In the genomic region with DNA sequence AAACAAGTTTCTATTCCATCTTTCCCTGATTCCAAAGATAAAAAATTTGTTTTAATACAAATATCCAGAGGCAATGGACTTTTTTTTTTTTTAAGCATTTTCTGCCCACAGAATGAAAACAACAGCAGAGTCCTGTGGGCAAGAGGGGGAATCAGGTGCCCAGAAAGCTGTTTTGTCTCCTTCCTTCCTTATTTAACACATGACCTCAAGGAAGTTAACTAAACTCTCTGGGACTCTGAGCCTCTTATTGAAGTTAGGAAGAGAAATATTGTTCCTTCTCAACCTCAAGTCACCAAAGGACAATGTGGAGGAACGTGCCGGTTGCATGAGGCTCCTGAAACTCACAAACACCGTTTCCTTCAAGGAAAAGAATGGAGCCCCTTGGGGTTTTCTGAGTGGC, we compare ENCODE assay signal across 25 cellular contexts. TPM values are rescaled to one million over a fixed set of nuclear protein-coding genes. Genes with fewer than 3 reads are reported as not detected.
DNase-seq lines count a peak whose midpoint lies in the region; ATAC-seq and TF ChIP-seq lines count a peak whose summit lies in the region.
"Had no signal": no experiment of that assay in that cellular context is flagged by ENCODE, and none has a peak within 500 bp of the region (broad histone marks: within the 10 kb centered on the region; RNA-seq: fewer than 3 reads in every experiment).

No MANE protein-coding gene starts in this region.

- intact Hi-C loops in natural killer cell (cut with micrococcal nuclease) (no loop called here), lower lobe of right lung (cut with DNase I) (no loop called here), breast epithelium (cut with DNase I; ENCODE audit: low total_unique reads) (no loop called here)

- TF ChIP-seq POLR2A in breast epithelium (IDR thresholded peaks at IDR 0.05), result no peak

- ATAC-seq in natural killer cell treated with Interleukin-12 subunit alpha and Interleukin-12 subunit beta and Interleukin-15 and Interleukin-18, amount 100 ng/mL, for 72 hours, result no peak
- ATAC-seq in natural killer cell, result no peak
- peak in 1 of 2 donors; percentile 17 for ATAC-seq in lower lobe of right lung
- no peak for ATAC-seq in stimulated activated effector memory CD8-positive, alpha-beta T cell treated with anti-CD3 and anti-CD28 coated beads, Interleukin-12 subunit alpha, Interleukin-12 subunit beta, amount 100 ng/mL, for 72 hours
- ATAC-seq: K562, psoas muscle had no signal

- H3K36me3 Mint-ChIP-seq in natural killer cell treated with Interleukin-12 subunit alpha and Interleukin-12 subunit beta and Interleukin-15 and Interleukin-18, amount 100 ng/mL, for 72 hours, result peaks cover 43% of the 10 kb centered on the region
- peaks cover 72% of the 10 kb centered on the region for H3K36me3 Mint-ChIP-seq in natural killer cell
- peaks cover 100% of the 10 kb centered on the region for H3K36me3 Mint-ChIP-seq in stimulated activated effector memory CD8-positive, alpha-beta T cell treated with anti-CD3 and anti-CD28 coated beads, Interleukin-12 subunit alpha, Interleukin-12 subunit beta, amount 100 ng/mL, for 72 hours
- peaks cover 70% of the 10 kb centered on the region for H3K36me3 Mint-ChIP-seq in HFFc6 (ENCODE audit: low read depth)

- peaks cover 30 to 40% of the 10 kb centered on the region in 2 donors for H3K4me1 Mint-ChIP-seq in natural killer cell treated with Interleukin-12 subunit alpha and Interleukin-12 subunit beta and Interleukin-15 and Interleukin-18, amount 100 ng/mL, for 72 hours (ENCODE audit: low read depth in 2 of 2)
- H3K4me1 Mint-ChIP-seq in natural killer cell (peaks cover 62 to 65% of the 10 kb centered on the region in 2 donors), HFFc6 (ENCODE audit: low read depth) (peaks cover 15% of the 10 kb centered on the region)
- peaks cover 18% of the 10 kb centered on the region for H3K4me1 Mint-ChIP-seq in stimulated activated effector memory CD8-positive, alpha-beta T cell treated with anti-CD3 and anti-CD28 coated beads, Interleukin-12 subunit alpha, Interleukin-12 subunit beta, amount 100 ng/mL, for 72 hours
- H3K4me1 Mint-ChIP-seq: memory B cell had no signal

- H3K27ac Mint-ChIP-seq in natural killer cell treated with Interleukin-12 subunit alpha and Interleukin-12 subunit beta and Interleukin-15 and Interleukin-18, amount 100 ng/mL, for 72 hours, result peak overlapping the region in 1 of 2 donors; percentile 26
- H3K27ac Mint-ChIP-seq in natural killer cell (peak overlapping the region in 1 of 2 donors; percentile 86), HFFc6 (no peak overlapping the region)
- H3K27ac Mint-ChIP-seq in stimulated activated effector memory CD8-positive, alpha-beta T cell treated with anti-CD3 and anti-CD28 coated beads, Interleukin-12 subunit alpha, Interleukin-12 subunit beta, amount 100 ng/mL, for 72 hours, result peak overlapping the region; percentile 58

- DNase-seq in natural killer cell treated with Interleukin-12 subunit alpha and Interleukin-12 subunit beta and Interleukin-15 and Interleukin-18, amount 100 ng/mL, for 72 hours (ENCODE audit: low spot score), result peak; percentile 5
- no peak for DNase-seq in natural killer cell
- DNase-seq in lower lobe of right lung, result no peak
- DNase-seq in stimulated activated effector memory CD8-positive, alpha-beta T cell treated with anti-CD3 and anti-CD28 coated beads, Interleukin-12 subunit alpha, Interleukin-12 subunit beta, amount 100 ng/mL, for 72 hours (ENCODE audit: low spot score in 2 of 2), result no peak
- DNase-seq in breast epithelium (ENCODE audit: low spot score in 2 of 2), result no peak
- DNase-seq in HFFc6, result no peak
- no peak for DNase-seq in stimulated activated naive CD4-positive, alpha-beta T cell (lab: John Stamatoyannopoulos, UW)
- no peak for DNase-seq in activated CD8-positive, alpha-beta memory T cell treated with anti-CD3 and anti-CD28 coated beads for 24 hours
- DNase-seq: activated CD4-positive, alpha-beta memory T cell treated with anti-CD3 and anti-CD28 coated beads, Interleukin-2, amount 10 ng/mL, durations not matched to agents 7 days and 5 days; activated CD4-positive, alpha-beta T cell treated with anti-CD3 and anti-CD28 coated beads for 1 hour; anterior cingulate cortex; effector memory CD4-positive, alpha-beta T cell; foreskin fibroblast; kidney glomerular epithelial cell; NCI-H1436; NCI-H82; psoas muscle; RPMI8226; stimulated activated CD4-positive, alpha-beta T cell treated with anti-CD3 and anti-CD28 coated beads, Interleukin-1b, Interleukin-23, amount 100 ng/mL, for 48 hours; stimulated activated CD8-positive, alpha-beta memory T cell treated with anti-CD3 and anti-CD28 coated beads, Interleukin-4, amount 100 ng/mL, for 48 hours had no signal

- no peak overlapping the region for H3K4me3 Mint-ChIP-seq in natural killer cell treated with Interleukin-12 subunit alpha and Interleukin-12 subunit beta and Interleukin-15 and Interleukin-18, amount 100 ng/mL, for 72 hours
- no peak overlapping the region for H3K4me3 Mint-ChIP-seq in natural killer cell
- no peak overlapping the region for H3K4me3 Mint-ChIP-seq in stimulated activated effector memory CD8-positive, alpha-beta T cell treated with anti-CD3 and anti-CD28 coated beads, Interleukin-12 subunit alpha, Interleukin-12 subunit beta, amount 100 ng/mL, for 72 hours
- H3K4me3 Mint-ChIP-seq in HFFc6, result no peak overlapping the region
- H3K4me3 Mint-ChIP-seq: activated CD4-positive, alpha-beta memory T cell treated with anti-CD3 and anti-CD28 coated beads, Interleukin-2, amount 10 ng/mL, durations not matched to agents 7 days and 5 days; activated naive CD8-positive, alpha-beta T cell; memory B cell had no signal

- no peaks in the 10 kb centered on the region for H3K9me3 Mint-ChIP-seq in natural killer cell treated with Interleukin-12 subunit alpha and Interleukin-12 subunit beta and Interleukin-15 and Interleukin-18, amount 100 ng/mL, for 72 hours
- H3K9me3 Mint-ChIP-seq in natural killer cell, result peaks cover 0 to 6% of the 10 kb centered on the region in 2 donors
- no peaks in the 10 kb centered on the region for H3K9me3 Mint-ChIP-seq in stimulated activated effector memory CD8-positive, alpha-beta T cell treated with anti-CD3 and anti-CD28 coated beads, Interleukin-12 subunit alpha, Interleukin-12 subunit beta, amount 100 ng/mL, for 72 hours
- H3K9me3 Mint-ChIP-seq in HFFc6, result peaks cover 13% of the 10 kb centered on the region

- TF ChIP-seq CTCF in natural killer cell (IDR thresholded peaks at IDR 0.05), result no peak
- TF ChIP-seq CTCF in lower lobe of right lung (IDR thresholded peaks at IDR 0.05), result no peak
- TF ChIP-seq CTCF in breast epithelium (IDR thresholded peaks at IDR 0.05), result no peak
- no peak for TF ChIP-seq CTCF in HFFc6 (IDR thresholded peaks at IDR 0.05)

- H3K4me3 ChIP-seq in lower lobe of right lung (no peak overlapping the region), breast epithelium (no peak overlapping the region)
- H3K4me3 ChIP-seq: heart left ventricle, K562, psoas muscle, skin epidermis had no signal

- H3K9me3 ChIP-seq in lower lobe of right lung (peaks cover 4% of the 10 kb centered on the region), breast epithelium (peaks cover 5 to 6% of the 10 kb centered on the region in 2 donors)

- no peaks in the 10 kb centered on the region for H3K27me3 Mint-ChIP-seq in natural killer cell treated with Interleukin-12 subunit alpha and Interleukin-12 subunit beta and Interleukin-15 and Interleukin-18, amount 100 ng/mL, for 72 hours
- no peaks in the 10 kb centered on the region for H3K27me3 Mint-ChIP-seq in natural killer cell (ENCODE audit: low read depth in 2 of 2)
- no peaks in the 10 kb centered on the region; the same call in 1 of the 2 replicates for H3K27me3 Mint-ChIP-seq in HFFc6 (ENCODE audit: insufficient read depth)
- H3K27me3 Mint-ChIP-seq: activated CD4-positive, alpha-beta memory T cell treated with anti-CD3 and anti-CD28 coated beads, Interleukin-2, amount 10 ng/mL, durations not matched to agents 7 days and 5 days; activated naive CD8-positive, alpha-beta T cell; memory B cell had no signal

- H3K27ac ChIP-seq in lower lobe of right lung (peak overlapping the region; percentile 34), breast epithelium (peak overlapping the region in 1 of 2 donors; percentile 73)
- H3K27ac ChIP-seq: psoas muscle had no signal

- H3K27me3 ChIP-seq in lower lobe of right lung (ENCODE audit: low read depth), result no peaks in the 10 kb centered on the region
- H3K27me3 ChIP-seq in breast epithelium, result no peaks in the 10 kb centered on the region
- H3K27me3 ChIP-seq: heart left ventricle had no signal

- H3K36me3 ChIP-seq in lower lobe of right lung (peaks cover 98% of the 10 kb centered on the region), breast epithelium (peaks cover 8% of the 10 kb centered on the region)

- H3K4me1 ChIP-seq in lower lobe of right lung (peaks cover 37% of the 10 kb centered on the region), breast epithelium (no peaks in the 10 kb centered on the region)
- H3K4me1 ChIP-seq: psoas muscle had no signal

RNA-seq across cellular contexts. Expression of gene LITAF, which starts 34.9 kb away (rescaled TPM):
- 100 to 1,000 TPM; 112 to 191 TPM for total RNA-seq in natural killer cell treated with Interleukin-12 subunit alpha and Interleukin-12 subunit beta and Interleukin-15 and Interleukin-18, amount 100 ng/mL, for 72 hours
- 100 to 1,000 TPM; 584 to 772 (median 726) TPM for total RNA-seq in natural killer cell
- total RNA-seq in lower lobe of right lung, result 281 TPM
- total RNA-seq in breast epithelium, result 100 to 1,000 TPM in 1 of 3 donors, 10 to 100 TPM in 2; 50.6 to 109 (median 59.0) TPM
- 100 to 1,000 TPM; 114 to 143 (median 135) TPM for total RNA-seq in HFFc6 (2021; fragmentation: NEBNext Ultra II Directional; extraction: Animal tissue kit (Norgen Biotek cat#: 25700))
